Comparison of ENCODE assay signal across 22 cellular contexts in the genomic region with DNA sequence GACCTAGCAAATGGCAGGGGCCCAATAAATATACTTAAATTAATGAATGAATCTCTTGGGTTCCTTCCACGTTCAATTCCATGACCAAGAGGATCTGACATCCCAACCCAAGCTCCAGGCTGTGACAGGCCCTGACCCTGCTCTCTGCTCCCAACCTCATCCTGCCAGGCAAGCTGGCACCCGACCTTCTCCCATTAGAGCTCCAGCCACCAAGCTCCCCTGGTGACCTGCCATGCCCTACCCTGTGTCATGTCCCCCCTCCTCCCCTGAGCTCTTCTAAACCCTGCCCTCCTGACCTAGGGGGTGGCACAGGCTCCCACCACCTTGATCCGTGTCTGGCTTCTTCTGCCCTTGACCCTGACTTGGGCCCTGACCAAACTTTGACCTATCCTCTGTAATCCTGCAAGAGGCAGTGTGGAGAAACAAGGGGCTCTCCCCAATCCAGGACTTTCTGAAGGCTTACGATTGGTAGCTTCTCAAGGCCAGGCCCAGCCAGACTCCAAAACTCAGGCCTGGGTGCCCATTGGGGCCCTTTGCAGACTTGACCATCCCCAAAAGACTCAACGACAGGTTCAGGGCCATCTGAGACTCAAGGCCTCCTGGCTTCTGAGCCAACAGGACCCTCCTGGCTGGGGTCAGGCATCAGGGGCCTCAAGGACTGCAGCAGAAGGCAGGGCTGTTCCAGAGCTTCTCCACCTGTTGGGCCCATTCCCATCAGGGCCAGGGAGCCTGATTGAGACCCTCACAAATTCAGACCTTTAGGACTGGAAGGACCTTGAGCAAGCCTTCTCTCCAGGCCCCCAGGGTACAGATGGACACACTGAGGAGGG.
"Had no signal": no experiment of that assay in that cellular context is flagged by ENCODE, and none has a peak within 500 bp of the region (broad histone marks: within the 10 kb centered on the region; RNA-seq: fewer than 3 reads in every experiment).

No MANE protein-coding gene starts in this region.

- H3K4me1 Mint-ChIP-seq: central memory CD8-positive, alpha-beta T cell; naive thymus-derived CD4-positive, alpha-beta T cell; stimulated activated naive B cell treated with anti-CD40 and anti-IgM and Interleukin-4, amounts not matched to agents 10 μg/mL and 1 μg/mL and 100 μg/mL, for 72 hours had no signal

- H3K4me3 Mint-ChIP-seq: central memory CD8-positive, alpha-beta T cell; effector memory CD8-positive, alpha-beta T cell; naive thymus-derived CD4-positive, alpha-beta T cell; nephron; stimulated activated naive B cell treated with anti-CD40 and anti-IgM and Interleukin-4, amounts not matched to agents 10 μg/mL and 1 μg/mL and 100 μg/mL, for 72 hours had no signal

- DNase-seq: colonic mucosa; dermis blood vessel endothelial cell; effector memory CD8-positive, alpha-beta T cell; left cardiac atrium; left lung; mesenchymal stem cell; midbrain; naive thymus-derived CD4-positive, alpha-beta T cell; nucleus accumbens; ovary; posterior cingulate gyrus; psoas muscle; right cardiac atrium; spleen; stimulated activated CD4-positive, alpha-beta T cell treated with anti-CD3 and anti-CD28 coated beads, Interleukin-4, amount 100 ng/mL, for 4 hours; stimulated activated naive B cell treated with anti-CD40 and anti-IgM and Interleukin-4, amounts not matched to agents 10 μg/mL and 1 μg/mL and 100 μg/mL, for 72 hours; stomach; thyroid gland; trophoblast cell had no signal

- H3K36me3 Mint-ChIP-seq: naive thymus-derived CD4-positive, alpha-beta T cell; stimulated activated naive B cell treated with anti-CD40 and anti-IgM and Interleukin-4, amounts not matched to agents 10 μg/mL and 1 μg/mL and 100 μg/mL, for 72 hours had no signal

- H3K9me3 Mint-ChIP-seq: central memory CD8-positive, alpha-beta T cell; effector memory CD8-positive, alpha-beta T cell had no signal

- H3K4me3 ChIP-seq: colonic mucosa, left lung, ovary, psoas muscle, skin epidermis, spleen, stomach, thyroid gland had no signal

- ATAC-seq: effector memory CD8-positive, alpha-beta T cell; left cardiac atrium; left lung; naive thymus-derived CD4-positive, alpha-beta T cell; psoas muscle; right cardiac atrium; stimulated activated naive B cell treated with anti-CD40 and anti-IgM and Interleukin-4, amounts not matched to agents 10 μg/mL and 1 μg/mL and 100 μg/mL, for 72 hours had no signal

- H3K27ac Mint-ChIP-seq: effector memory CD8-positive, alpha-beta T cell; naive thymus-derived CD4-positive, alpha-beta T cell; nephron; stimulated activated naive B cell treated with anti-CD40 and anti-IgM and Interleukin-4, amounts not matched to agents 10 μg/mL and 1 μg/mL and 100 μg/mL, for 72 hours had no signal

- H3K27ac ChIP-seq: colonic mucosa, left lung, ovary, psoas muscle, skin epidermis, spleen, stomach, thyroid gland had no signal
